ENCODE assay signal across 24 cellular contexts in genomic region chr4:8556341-8557150, GRCh38. TPM values are rescaled to one million over a fixed set of nuclear protein-coding genes. Genes with fewer than 3 reads are reported as not detected.
DNase-seq lines count a peak whose midpoint lies in the region; ATAC-seq, FAIRE-seq and TF ChIP-seq lines count a peak whose summit lies in the region.
"Had no signal": no experiment of that assay in that cellular context is flagged by ENCODE, and none has a peak within 500 bp of the region (broad histone marks: within the 10 kb centered on the region; RNA-seq: fewer than 3 reads in every experiment).

No MANE protein-coding gene starts in this region.

- H3K4me1 ChIP-seq in kidney (ENCODE audit: control insufficient read depth in 1 of 2, insufficient read depth in 1 of 2, low read depth in 1 of 2, low read length in 2 of 2) (no peaks in the 10 kb centered on the region), upper lobe of right lung (no peaks in the 10 kb centered on the region)
- H3K4me1 ChIP-seq: colonic mucosa, heart left ventricle, right atrium auricular region had no signal

- H3K9me3 ChIP-seq in kidney (ENCODE audit: control insufficient read depth in 1 of 2, low read length in 2 of 2), result no peaks in the 10 kb centered on the region
- no peaks in the 10 kb centered on the region for H3K9me3 ChIP-seq in upper lobe of right lung
- H3K9me3 ChIP-seq: colonic mucosa, heart left ventricle, right atrium auricular region, SJCRH30 had no signal

- H3K4me3 ChIP-seq in kidney (ENCODE audit: low read length in 2 of 2), result no peak overlapping the region
- H3K4me3 ChIP-seq in upper lobe of right lung, result no peak overlapping the region
- H3K4me3 ChIP-seq: BLaER1, colonic mucosa, heart left ventricle, right atrium auricular region, SJCRH30 had no signal

- peak overlapping the region; percentile 10; the same call in 1 of the 2 replicates for H3K27ac ChIP-seq in VCaP
- no peak overlapping the region for H3K27ac ChIP-seq in kidney (ENCODE audit: low read depth in 2 of 2, low read length in 2 of 2)
- H3K27ac ChIP-seq in upper lobe of right lung, result no peak overlapping the region
- H3K27ac ChIP-seq: BLaER1, colonic mucosa, heart left ventricle, right atrium auricular region, SJCRH30 had no signal

- no peak for FAIRE-seq in kidney (lab: Jason Lieb, UNC)
- FAIRE-seq: H54, urothelium cell line had no signal

- no peaks in the 10 kb centered on the region for H3K27me3 ChIP-seq in upper lobe of right lung
- H3K27me3 ChIP-seq: BLaER1, colonic mucosa, right atrium auricular region, SJCRH30 had no signal

- DNase-seq in NCI-H2171 treated with DMSO at 0.1 percent for 48 hours (lab: John Stamatoyannopoulos, UW), result peak; percentile 21
- DNase-seq in NCI-H2171 (lab: John Stamatoyannopoulos, UW), result no peak
- peak; percentile 13 for DNase-seq in kidney
- DNase-seq in upper lobe of right lung, result peak; percentile 25
- no peak for DNase-seq in left lobe of liver (ENCODE audit: low spot score)
- no peak for DNase-seq in DMS53 treated with DMSO at 0.1 percent for 48 hours (lab: John Stamatoyannopoulos, UW; ENCODE audit: unreplicated experiment)
- DNase-seq: activated CD4-positive, alpha-beta T cell treated with anti-CD3 and anti-CD28 coated beads, Interleukin-2, amount 50 U/mL, for 1 hour; colonic mucosa; GDM1; MM.1S; NCI-H2227 treated with DMSO at 0.1 percent for 48 hours; NCI-H82; nucleus accumbens; stimulated activated CD8-positive, alpha-beta memory T cell treated with anti-CD3 and anti-CD28 coated beads, Interleukin-4, amount 100 ng/mL, for 48 hours had no signal

- H3K36me3 ChIP-seq in kidney (ENCODE audit: control insufficient read depth in 1 of 2, insufficient read depth in 2 of 2, low read length in 2 of 2) (no peaks in the 10 kb centered on the region), upper lobe of right lung (no peaks in the 10 kb centered on the region)
- H3K36me3 ChIP-seq: BLaER1, colonic mucosa, heart left ventricle, right atrium auricular region, SJCRH30 had no signal

- intact Hi-C loops in kidney (cut with DNase I) (no loop called here), upper lobe of right lung (cut with DNase I) (no loop called here)

- ATAC-seq in upper lobe of right lung, result no peak
- no peak for ATAC-seq in left lobe of liver
- no peak for ATAC-seq in HG02623 (IDR thresholded peaks at IDR 0.05; ENCODE audit: unreplicated experiment)
- ATAC-seq: activated T-helper 17 cell treated with anti-CD3 and anti-CD28 coated beads, Interleukin-2, amount 50 U/mL, for 72 hours; heart left ventricle had no signal

- H3K9ac ChIP-seq in kidney (ENCODE audit: low read length in 2 of 2), result no peak overlapping the region
- H3K9ac ChIP-seq: BLaER1 had no signal

- no peak for TF ChIP-seq CTCF in VCaP (conservative IDR thresholded peaks at IDR 0.05)
- no peak for TF ChIP-seq CTCF in kidney (IDR thresholded peaks at IDR 0.05; ENCODE audit: borderline replicate concordance, extremely low read depth, insufficient read depth)
- no peak for TF ChIP-seq CTCF in upper lobe of right lung (IDR thresholded peaks at IDR 0.05)

RNA-seq across cellular contexts. Expression of gene GPR78, which starts 23.6 kb away (rescaled TPM):
- total RNA-seq in kidney (not detected), upper lobe of right lung (0.23 TPM), left lobe of liver (not detected)
- polyA plus RNA-seq in kidney (ENCODE audit: insufficient read depth, low read depth, low replicate concordance), result not detected
- total RNA-seq: activated T-helper 17 cell treated with anti-CD3 and anti-CD28 coated beads, Interleukin-2, amount 50 U/mL, for 72 hours; colonic mucosa; liver; right atrium auricular region had no signal
- polyA plus RNA-seq: heart left ventricle, liver had no signal

RNA-seq across cellular contexts. Expression of gene CPZ, which starts 36.0 kb away (rescaled TPM):
- total RNA-seq in kidney, result 2.6 TPM
- polyA plus RNA-seq in kidney (ENCODE audit: insufficient read depth, low read depth, low replicate concordance), result 1.2 TPM
- total RNA-seq in upper lobe of right lung, result 6.7 TPM
- 0.45 TPM for total RNA-seq in left lobe of liver
- total RNA-seq: activated T-helper 17 cell treated with anti-CD3 and anti-CD28 coated beads, Interleukin-2, amount 50 U/mL, for 72 hours had no signal

Comparison
In these comparisons a context has a peak if more than half of its experiments do, and no peak if none do; other contexts are left out.
1. DNase-seq: peak in NCI-H2171 treated with DMSO at 0.1 percent for 48 hours (single experiment), kidney (single experiment) and upper lobe of right lung (single experiment); none in NCI-H2171 (single experiment), left lobe of liver (single experiment) and DMS53 treated with DMSO at 0.1 percent for 48 hours (single experiment).